Comparison of ENCODE assay signal across 21 cellular contexts in the genomic region with DNA sequence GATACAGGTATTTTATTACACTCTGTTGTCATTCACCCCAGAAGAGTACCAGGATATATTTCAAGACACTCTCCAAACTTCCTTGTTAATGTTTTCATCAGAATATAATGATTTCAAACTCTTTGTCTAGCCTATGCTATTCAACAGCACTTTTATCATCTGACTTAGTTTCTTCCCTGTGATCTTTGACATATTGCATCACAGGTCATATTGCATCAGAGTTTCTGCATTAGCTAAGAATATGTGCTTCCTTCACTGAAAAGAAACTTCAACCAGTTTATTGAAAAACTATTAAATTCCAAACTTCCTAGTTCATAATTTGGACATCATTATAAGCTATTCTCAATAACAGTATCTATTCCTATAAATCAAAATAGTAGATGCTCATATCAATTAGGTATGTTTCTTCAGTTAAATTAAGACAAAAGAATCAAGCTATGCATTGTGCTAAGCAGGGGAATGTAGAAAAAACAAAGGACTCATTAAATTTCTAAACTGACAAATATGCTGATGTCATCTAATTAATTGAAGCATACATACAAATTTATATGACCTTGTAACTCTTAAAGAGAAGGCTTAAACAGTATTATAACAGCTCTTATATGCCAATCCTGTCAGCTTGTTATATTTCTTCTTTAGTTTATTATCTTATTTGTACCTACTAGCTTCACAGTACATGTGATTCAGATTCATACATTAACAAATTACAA.
DNase-seq lines count a peak whose midpoint lies in the region; ATAC-seq and TF ChIP-seq lines count a peak whose summit lies in the region.
"Had no signal": no experiment of that assay in that cellular context is flagged by ENCODE, and none has a peak within 500 bp of the region (broad histone marks: within the 10 kb centered on the region; RNA-seq: fewer than 3 reads in every experiment).

No MANE protein-coding gene starts in this region.

- H3K9me3 ChIP-seq in adipocyte (ENCODE audit: control insufficient read depth, low read length) = no peaks in the 10 kb centered on the region
- H3K9me3 ChIP-seq in CD4-positive, alpha-beta memory T cell (ENCODE audit: control insufficient read depth in 1 of 2, low read length in 2 of 2) = peaks cover 0 to 4% of the 10 kb centered on the region in 2 donors
- H3K9me3 ChIP-seq: BLaER1 treated with 17β-estradiol and CSF1 and Interleukin-3, amounts not matched to agents 10 nM and 100 nM; SJSA1 had no signal

- POLR2A ChIA-PET in CD4-positive, alpha-beta memory T cell (lab: Charles Lee; ENCODE audit: partially characterized antibody) = no interaction called here

- TF ChIP-seq RAD21 in Ishikawa (IDR thresholded peaks at IDR 0.05; ENCODE audit: low read depth) = no peak

- no peaks in the 10 kb centered on the region for H3K4me1 ChIP-seq in adipocyte (ENCODE audit: control insufficient read depth, insufficient read depth, low read length)
- no peaks in the 10 kb centered on the region for H3K4me1 ChIP-seq in CD4-positive, alpha-beta memory T cell (ENCODE audit: insufficient read depth, low read length)
- H3K4me1 ChIP-seq: BLaER1 treated with 17β-estradiol and CSF1 and Interleukin-3, amounts not matched to agents 10 nM and 100 nM; SJSA1 had no signal

- no peaks in the 10 kb centered on the region for H3K27me3 Mint-ChIP-seq in CD4-positive, alpha-beta memory T cell
- H3K27me3 Mint-ChIP-seq in activated T-helper 17 cell treated with anti-CD3 and anti-CD28 coated beads, Interleukin-2, amount 50 U/mL, for 72 hours = no peaks in the 10 kb centered on the region

- ATAC-seq in activated T-helper 17 cell treated with anti-CD3 and anti-CD28 coated beads, Interleukin-2, amount 50 U/mL, for 72 hours (replicated peaks) = no peak
- ATAC-seq: CD8-positive, alpha-beta T cell; HCT116; Right ventricle myocardium inferior had no signal

- H3K9me3 Mint-ChIP-seq in CD4-positive, alpha-beta memory T cell = peaks cover 0 to 11% (median 9%) of the 10 kb centered on the region in 8 donors
- H3K9me3 Mint-ChIP-seq in activated T-helper 17 cell treated with anti-CD3 and anti-CD28 coated beads, Interleukin-2, amount 50 U/mL, for 72 hours = peaks cover 8% of the 10 kb centered on the region

- no peak for TF ChIP-seq EP300 in Ishikawa (IDR thresholded peaks at IDR 0.05; ENCODE audit: borderline replicate concordance)

- no peaks in the 10 kb centered on the region for H3K27me3 ChIP-seq in adipocyte (replicated peaks; ENCODE audit: control insufficient read depth, insufficient read depth, low read length)
- no peaks in the 10 kb centered on the region for H3K27me3 ChIP-seq in CD4-positive, alpha-beta memory T cell (ENCODE audit: insufficient read depth, low read length)
- H3K27me3 ChIP-seq: BLaER1 treated with 17β-estradiol and CSF1 and Interleukin-3, amounts not matched to agents 10 nM and 100 nM; SJSA1 had no signal

- H3K4me3 Mint-ChIP-seq in CD4-positive, alpha-beta memory T cell = no peak overlapping the region
- H3K4me3 Mint-ChIP-seq in activated T-helper 17 cell treated with anti-CD3 and anti-CD28 coated beads, Interleukin-2, amount 50 U/mL, for 72 hours = no peak overlapping the region
- H3K4me3 Mint-ChIP-seq: CD8-positive, alpha-beta T cell had no signal

- no peak overlapping the region for H3K9ac ChIP-seq in adipocyte (ENCODE audit: low read length)
- H3K9ac ChIP-seq: BLaER1 treated with 17β-estradiol and CSF1 and Interleukin-3, amounts not matched to agents 10 nM and 100 nM; GM23248 had no signal

- H3K36me3 ChIP-seq in adipocyte (ENCODE audit: control insufficient read depth, insufficient read depth, low read length, severe bottlenecking) = no peaks in the 10 kb centered on the region
- H3K36me3 ChIP-seq in CD4-positive, alpha-beta memory T cell (ENCODE audit: insufficient read depth, low read length) = no peaks in the 10 kb centered on the region
- H3K36me3 ChIP-seq: BLaER1 treated with 17β-estradiol and CSF1 and Interleukin-3, amounts not matched to agents 10 nM and 100 nM; SJSA1 had no signal

- H3K36me3 Mint-ChIP-seq in CD4-positive, alpha-beta memory T cell = no peaks in the 10 kb centered on the region
- H3K36me3 Mint-ChIP-seq in activated T-helper 17 cell treated with anti-CD3 and anti-CD28 coated beads, Interleukin-2, amount 50 U/mL, for 72 hours (ENCODE audit: low read depth) = no peaks in the 10 kb centered on the region
- H3K36me3 Mint-ChIP-seq: CD8-positive, alpha-beta T cell had no signal

- H3K4me1 Mint-ChIP-seq in CD4-positive, alpha-beta memory T cell = no peaks in the 10 kb centered on the region
- H3K4me1 Mint-ChIP-seq in activated T-helper 17 cell treated with anti-CD3 and anti-CD28 coated beads, Interleukin-2, amount 50 U/mL, for 72 hours = no peaks in the 10 kb centered on the region

- no peak for TF ChIP-seq CTCF in fibroblast of mammary gland (conservative IDR thresholded peaks at IDR 0.05; ENCODE audit: control insufficient read depth, insufficient read depth, low read depth, low read length)

- H3K27ac ChIP-seq in CD4-positive, alpha-beta memory T cell (ENCODE audit: low read depth, low read length) = no peak overlapping the region
- H3K27ac ChIP-seq: BLaER1 treated with 17β-estradiol and CSF1 and Interleukin-3, amounts not matched to agents 10 nM and 100 nM; GM23248; SJSA1 had no signal

- CTCF ChIA-PET in CD4-positive, alpha-beta memory T cell (lab: Charles Lee; ENCODE audit: partially characterized antibody) = no interaction called here

- H3K4me3 ChIP-seq in adipocyte (ENCODE audit: low read length) (no peak overlapping the region), fibroblast of mammary gland (ENCODE audit: control insufficient read depth, low read depth, low read length) (no peak overlapping the region)
- H3K4me3 ChIP-seq in CD4-positive, alpha-beta memory T cell (ENCODE audit: low read length in 2 of 2) = no peak overlapping the region
- H3K4me3 ChIP-seq: BLaER1 treated with 17β-estradiol and CSF1 and Interleukin-3, amounts not matched to agents 10 nM and 100 nM; GM23248; SJSA1 had no signal

- no peak overlapping the region for H3K27ac Mint-ChIP-seq in CD4-positive, alpha-beta memory T cell
- H3K27ac Mint-ChIP-seq in activated T-helper 17 cell treated with anti-CD3 and anti-CD28 coated beads, Interleukin-2, amount 50 U/mL, for 72 hours = no peak overlapping the region
- H3K27ac Mint-ChIP-seq: CD8-positive, alpha-beta T cell had no signal

- peak; percentile 3 for DNase-seq in adipocyte (ENCODE audit: low read depth)
- DNase-seq in fibroblast of mammary gland (ENCODE audit: low read depth) = peak; percentile 6
- DNase-seq in renal cortical epithelial cell (ENCODE audit: low read depth) = peak; percentile 11
- no peak for DNase-seq in CD4-positive, alpha-beta memory T cell
- DNase-seq in activated naive CD4-positive, alpha-beta T cell (lab: John Stamatoyannopoulos, UW) = no peak
- no peak for DNase-seq in dermis blood vessel endothelial cell
- DNase-seq: ACHN; CD8-positive, alpha-beta T cell; DMS153; GM23248; NCI-H1105 treated with DMSO at 0.1 percent for 48 hours; NCI-H1694; NCI-H2081; NCI-H2171 treated with DMSO at 0.1 percent for 48 hours; NCI-H526 had no signal

- intact Hi-C loops in CD4-positive, alpha-beta memory T cell (cut with micrococcal nuclease) = no loop called here

TF ChIP-seq in Ishikawa, 13 proteins besides CTCF, POLR2A, EP300 and RAD21:
- TF ChIP-seq CEBPB (IDR thresholded peaks at IDR 0.05) = peak; percentile 26; the same call in 1 of the 2 replicates
- no peak for TF ChIP-seq TEAD4 (IDR thresholded peaks at IDR 0.05)
- no peak for TF ChIP-seq CREB1 (IDR thresholded peaks at IDR 0.05; ENCODE audit: low read depth)

Comparison
In these comparisons a context has a peak if more than half of its experiments do, and no peak if none do; other contexts are left out.
1. DNase-seq: peak in adipocyte (single experiment), fibroblast of mammary gland (single experiment) and renal cortical epithelial cell (single experiment); none in CD4-positive, alpha-beta memory T cell (0 of 5), activated naive CD4-positive, alpha-beta T cell (0 of 4) and dermis blood vessel endothelial cell (single experiment).